8 cellular contexts compared by ENCODE assay signal in the genomic region with DNA sequence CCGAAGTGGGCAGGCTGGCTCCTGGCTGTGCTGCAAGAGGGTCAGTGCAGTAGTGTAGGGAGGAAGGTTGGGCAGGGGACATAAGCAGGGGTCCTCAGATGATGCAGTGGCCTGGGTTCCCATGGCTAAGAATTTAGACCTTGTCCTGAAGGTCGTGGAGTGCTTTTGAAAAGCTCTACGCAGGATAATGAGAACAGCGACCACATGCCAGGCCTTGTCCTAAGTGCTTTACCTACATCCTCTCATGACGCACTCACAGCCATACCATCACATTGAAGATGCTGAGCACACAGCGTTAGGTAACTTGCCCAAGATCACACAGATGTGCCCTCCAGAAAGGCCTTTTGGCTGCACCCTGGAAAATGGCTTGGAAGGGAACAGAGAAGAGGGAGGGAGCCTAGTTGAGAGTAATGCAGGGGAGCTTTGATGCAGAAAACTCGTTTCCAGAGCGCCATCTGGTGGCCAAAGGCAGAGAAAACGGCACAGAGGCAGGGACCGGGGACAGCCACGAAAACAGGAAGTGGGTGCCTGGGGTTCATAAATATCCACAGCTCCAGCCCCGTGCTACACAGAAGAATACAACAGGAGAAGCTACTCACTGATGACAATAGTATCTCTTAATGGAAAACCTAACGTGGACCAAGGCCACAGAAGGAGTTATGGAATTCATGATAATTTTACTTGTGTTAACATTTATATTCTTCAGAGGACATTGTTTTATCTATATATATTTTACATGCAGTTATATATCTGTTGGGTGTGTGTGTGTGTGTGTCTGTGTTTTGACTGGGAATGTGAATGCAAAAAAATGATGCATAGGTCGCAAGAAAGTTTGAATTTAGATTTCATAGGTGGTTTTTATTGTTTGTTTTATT. TPM values are rescaled to one million over a fixed set of nuclear protein-coding genes. Genes with fewer than 3 reads are reported as not detected.
DNase-seq lines count a peak whose midpoint lies in the region; ATAC-seq lines count a peak whose summit lies in the region.

No MANE protein-coding gene starts in this region.

- H3K36me3 Mint-ChIP-seq in CD4-positive, alpha-beta memory T cell = peaks cover 0 to 4% of the 10 kb centered on the region in 2 donors
- H3K36me3 Mint-ChIP-seq in activated CD4-positive, alpha-beta T cell treated with anti-CD3 and anti-CD28 coated beads, Interleukin-2, amount 10 ng/mL, durations not matched to agents 24 days and 14 days (ENCODE audit: low read depth) = no peaks in the 10 kb centered on the region

- CTCF ChIA-PET in CD4-positive, alpha-beta memory T cell (lab: Charles Lee; ENCODE audit: partially characterized antibody) = interaction anchor here (0.6 to 9.0 kb wide), 68 partner anchors 10 to 833 kb away, joined by 3 to 250 read pairs (median 5); a partner anchor contains a TSS

- H3K4me3 Mint-ChIP-seq in CD4-positive, alpha-beta memory T cell = peak overlapping the region in 7 of 8 donors; percentile 33 to 66 (median 57)
- peak overlapping the region; percentile 69 for H3K4me3 Mint-ChIP-seq in activated CD4-positive, alpha-beta T cell treated with anti-CD3 and anti-CD28 coated beads, Interleukin-2, amount 10 ng/mL, durations not matched to agents 24 days and 14 days

- H3K9me3 Mint-ChIP-seq in CD4-positive, alpha-beta memory T cell = no peaks in the 10 kb centered on the region
- H3K9me3 Mint-ChIP-seq in activated CD4-positive, alpha-beta T cell treated with anti-CD3 and anti-CD28 coated beads, Interleukin-2, amount 10 ng/mL, durations not matched to agents 24 days and 14 days = no peaks in the 10 kb centered on the region

- H3K4me3 ChIP-seq in CD4-positive, alpha-beta memory T cell (ENCODE audit: low read length in 2 of 2) = no peak overlapping the region

- POLR2A ChIA-PET in CD4-positive, alpha-beta memory T cell (lab: Charles Lee; ENCODE audit: partially characterized antibody) = interaction anchor here (0.6 to 7.3 kb wide), 30 partner anchors 9 to 325 kb away, joined by 3 to 103 read pairs (median 4); a partner anchor contains a TSS

- peaks cover 28 to 45% (median 38%) of the 10 kb centered on the region in 4 donors for H3K4me1 Mint-ChIP-seq in CD4-positive, alpha-beta memory T cell
- H3K4me1 Mint-ChIP-seq in activated CD4-positive, alpha-beta T cell treated with anti-CD3 and anti-CD28 coated beads, Interleukin-2, amount 10 ng/mL, durations not matched to agents 24 days and 14 days = peaks cover 39% of the 10 kb centered on the region

- H3K9me3 ChIP-seq in CD4-positive, alpha-beta memory T cell (ENCODE audit: control insufficient read depth in 1 of 2, low read length in 2 of 2) = no peaks in the 10 kb centered on the region

- H3K27me3 Mint-ChIP-seq in CD4-positive, alpha-beta memory T cell = no peaks in the 10 kb centered on the region
- H3K27me3 Mint-ChIP-seq in activated CD4-positive, alpha-beta T cell treated with anti-CD3 and anti-CD28 coated beads, Interleukin-2, amount 10 ng/mL, durations not matched to agents 24 days and 14 days = no peaks in the 10 kb centered on the region

- H3K27ac ChIP-seq in CD4-positive, alpha-beta memory T cell (ENCODE audit: low read depth, low read length) = peak overlapping the region; percentile 22

- H3K4me1 ChIP-seq in CD4-positive, alpha-beta memory T cell (ENCODE audit: insufficient read depth, low read length) = peaks cover 45% of the 10 kb centered on the region

- no peaks in the 10 kb centered on the region for H3K36me3 ChIP-seq in CD4-positive, alpha-beta memory T cell (ENCODE audit: insufficient read depth, low read length)

- intact Hi-C loops in CD4-positive, alpha-beta memory T cell (cut with micrococcal nuclease) = loop anchor here (1.0 kb wide), 6 partner anchors 37 to 295 kb away; a partner anchor contains a TSS
- intact Hi-C loops in activated CD4-positive, alpha-beta T cell treated with anti-CD3 and anti-CD28 coated beads, Interleukin-2, amount 10 ng/mL, durations not matched to agents 24 days and 14 days (cut with micrococcal nuclease) = loop anchor here (1.0 to 2.0 kb wide), 6 partner anchors 9 to 268 kb away; a partner anchor contains a TSS

- H3K27me3 ChIP-seq in CD4-positive, alpha-beta memory T cell (ENCODE audit: insufficient read depth, low read length) = no peaks in the 10 kb centered on the region

- DNase-seq in CD4-positive, alpha-beta memory T cell = peak; percentile 85 to 89 (median 88)
- DNase-seq in NCI-H69 (lab: John Stamatoyannopoulos, UW) (peak; percentile 85), dedifferentiated amniotic fluid mesenchymal stem cell (ENCODE audit: extremely low spot score) (peak; percentile 85), lung microvascular endothelial cell (ENCODE audit: low read depth in 2 of 2) (peak; percentile 80 to 89)
- DNase-seq in activated CD4-positive, alpha-beta T cell treated with anti-CD3 and anti-CD28 coated beads, Interleukin-2, amount 10 ng/mL, durations not matched to agents 24 days and 14 days = peak; percentile 97
- peak; percentile 73 for DNase-seq in stimulated activated CD8-positive, alpha-beta memory T cell treated with anti-CD3 and anti-CD28 coated beads, Interleukin-15, amount 100 ng/mL, for 24 hours (ENCODE audit: low read depth)

- ATAC-seq in GM19395 (IDR thresholded peaks at IDR 0.05; ENCODE audit: unreplicated experiment) (peak; percentile 97), HG03460 (IDR thresholded peaks at IDR 0.05; ENCODE audit: unreplicated experiment) (peak; percentile 91)

- H3K27ac Mint-ChIP-seq in CD4-positive, alpha-beta memory T cell = peak overlapping the region; percentile 69 to 92 (median 87)
- peak overlapping the region; percentile 90 for H3K27ac Mint-ChIP-seq in activated CD4-positive, alpha-beta T cell treated with anti-CD3 and anti-CD28 coated beads, Interleukin-2, amount 10 ng/mL, durations not matched to agents 24 days and 14 days

RNA-seq across cellular contexts. Expression of a gene that starts 2.7 kb away (rescaled TPM):
- total RNA-seq in CD4-positive, alpha-beta memory T cell = not detected
- under 1 TPM; 0.13 to 0.31 TPM for polyA plus RNA-seq in CD4-positive, alpha-beta memory T cell
- 1.8 and 2.2 TPM in 2 replicates for total RNA-seq in activated CD4-positive, alpha-beta T cell treated with anti-CD3 and anti-CD28 coated beads, Interleukin-2, amount 10 ng/mL, durations not matched to agents 24 days and 14 days
- total RNA-seq in lung microvascular endothelial cell = 12.7 and 22.2 TPM in 2 replicates

RNA-seq across cellular contexts. Expression of a gene that starts 8.2 kb away (rescaled TPM):
- total RNA-seq in CD4-positive, alpha-beta memory T cell = 10 to 100 TPM; 35.4 to 38.5 TPM
- 10 to 100 TPM; 52.0 TPM for polyA plus RNA-seq in CD4-positive, alpha-beta memory T cell
- 28.8 and 32.2 TPM in 2 replicates for total RNA-seq in activated CD4-positive, alpha-beta T cell treated with anti-CD3 and anti-CD28 coated beads, Interleukin-2, amount 10 ng/mL, durations not matched to agents 24 days and 14 days
- 37.3 and 46.6 TPM in 2 replicates for total RNA-seq in lung microvascular endothelial cell

RNA-seq across cellular contexts. Expression of a gene that starts 37.0 kb away (rescaled TPM):
- total RNA-seq in CD4-positive, alpha-beta memory T cell = 10 to 100 TPM; 73.2 to 83.1 TPM
- polyA plus RNA-seq in CD4-positive, alpha-beta memory T cell = 10 to 100 TPM; 31.4 to 44.3 TPM
- 66.7 and 72.0 TPM in 2 replicates for total RNA-seq in activated CD4-positive, alpha-beta T cell treated with anti-CD3 and anti-CD28 coated beads, Interleukin-2, amount 10 ng/mL, durations not matched to agents 24 days and 14 days
- total RNA-seq in lung microvascular endothelial cell = 46.4 and 53.2 TPM in 2 replicates

RNA-seq across cellular contexts. Expression of a gene that starts 52.1 kb away (rescaled TPM):
- 10 to 100 TPM; 23.0 to 24.1 TPM for total RNA-seq in CD4-positive, alpha-beta memory T cell
- 10 to 100 TPM; 25.8 to 38.6 TPM for polyA plus RNA-seq in CD4-positive, alpha-beta memory T cell
- 108 and 114 TPM in 2 replicates for total RNA-seq in activated CD4-positive, alpha-beta T cell treated with anti-CD3 and anti-CD28 coated beads, Interleukin-2, amount 10 ng/mL, durations not matched to agents 24 days and 14 days
- 22.6 and 27.7 TPM in 2 replicates for total RNA-seq in lung microvascular endothelial cell
